Comparison of ENCODE assay signal across 21 cellular contexts in the genomic region with DNA sequence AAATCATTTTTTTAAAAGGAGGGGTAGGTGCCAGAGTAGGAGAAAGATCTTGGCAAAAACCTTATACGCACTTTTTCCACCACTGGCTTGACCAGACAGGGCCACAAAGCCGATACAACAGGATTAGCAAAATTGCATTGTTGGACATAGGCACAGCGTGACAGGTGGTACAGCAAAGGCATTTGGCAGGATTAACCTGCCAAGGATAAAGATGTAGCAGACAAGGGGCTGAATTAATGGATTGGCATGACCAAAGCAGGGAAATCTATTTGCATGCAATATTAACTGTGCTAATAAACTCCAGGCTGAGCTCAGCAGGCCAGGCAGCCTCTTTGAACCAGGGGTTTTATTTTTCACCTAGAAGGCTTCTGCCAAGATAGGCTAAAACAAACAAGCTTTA.
"Had no signal": no experiment of that assay in that cellular context is flagged by ENCODE, and none has a peak within 500 bp of the region (broad histone marks: within the 10 kb centered on the region; RNA-seq: fewer than 3 reads in every experiment).

No MANE protein-coding gene starts in this region.

- H3K4me3 ChIP-seq: cardiac muscle cell, K562, SK-N-MC had no signal

- ATAC-seq: activated CD4-positive, CD25-positive, alpha-beta regulatory T cell treated with anti-CD3 and anti-CD28 coated beads, Interleukin-2, amount 50 U/mL, for 24 hours; activated CD8-positive, alpha-beta T cell treated with anti-CD3 and anti-CD28 coated beads for 36 hours; activated T-cell treated with anti-CD3 and anti-CD28 coated beads, Interleukin-2, amount 50 U/mL, for 72 hours; K562; Right ventricle myocardium inferior; T-cell had no signal

- H3K36me3 ChIP-seq: brain microvascular endothelial cell, cardiac muscle cell had no signal

- DNase-seq: activated CD4-positive, alpha-beta T cell treated with anti-CD3 and anti-CD28 coated beads for 4 hours; activated CD8-positive, alpha-beta memory T cell treated with anti-CD3 and anti-CD28 coated beads, Interleukin-2, amount 50 U/mL, for 4 hours; activated CD8-positive, alpha-beta T cell treated with anti-CD3 and anti-CD28 coated beads for 36 hours; activated gamma-delta T cell treated with Interleukin-2 at 50 U/mL for 16 hours; activated naive CD4-positive, alpha-beta T cell treated with anti-CD3 and anti-CD28 coated beads, Interleukin-2, amount 10 ng/mL, durations not matched to agents 7 days and 5 days; activated naive CD8-positive, alpha-beta T cell treated with anti-CD3 and anti-CD28 coated beads for 36 hours; activated T-cell treated with anti-CD3 and anti-CD28 coated beads, Interleukin-2, amount 50 U/mL, for 72 hours; brain microvascular endothelial cell; Karpas-422; NCI-H1092; NCI-H1417; NCI-H2081; NCI-H510A treated with DMSO at 0.1 percent for 48 hours; NCI-H748 treated with DMSO at 0.1 percent for 48 hours; T-cell; T-helper 2 cell had no signal

- H3K27me3 ChIP-seq: brain microvascular endothelial cell had no signal

- H3K27ac ChIP-seq: brain microvascular endothelial cell, cardiac muscle cell, SK-N-MC had no signal
